8 cellular contexts compared by ENCODE assay signal in genomic region chr19:38949580-38950367, GRCh38. TPM values are rescaled to one million over a fixed set of nuclear protein-coding genes. Genes with fewer than 3 reads are reported as not detected.
DNase-seq lines count a peak whose midpoint lies in the region; ATAC-seq, FAIRE-seq and TF ChIP-seq lines count a peak whose summit lies in the region.

No MANE protein-coding gene starts in this region.

- H3K27ac ChIP-seq in skeletal muscle tissue (ENCODE audit: low read depth, low read length), result no peak overlapping the region

- peak overlapping the region; percentile 41 for H3K4me3 ChIP-seq in BE2C (ENCODE audit: low read depth, low read length)
- H3K4me3 ChIP-seq in bronchial epithelial cell (ENCODE audit: low read depth, low read length), result peak overlapping the region; percentile 30
- peak overlapping the region; percentile 56 for H3K4me3 ChIP-seq in iPS-18c (ENCODE audit: insufficient read depth, low read depth, low read length)
- peak overlapping the region; percentile 38 to 56 (median 56) for H3K4me3 ChIP-seq in skeletal muscle tissue (ENCODE audit: low read length in 3 of 3)

- H3K27me3 ChIP-seq in BE2C (no peaks in the 10 kb centered on the region), bronchial epithelial cell (ENCODE audit: control insufficient read depth, insufficient read depth, low read length) (no peaks in the 10 kb centered on the region), skeletal muscle tissue (ENCODE audit: control insufficient read depth in 3 of 3, insufficient read depth in 3 of 3, low read length in 3 of 3) (peaks cover 0 to 4% (median 3%) of the 10 kb centered on the region in 3 donors)

- no peak for FAIRE-seq in bronchial epithelial cell (lab: Jason Lieb, UNC)

- TF ChIP-seq CTCF in BE2C (IDR thresholded peaks at IDR 0.05; ENCODE audit: low read depth, low read length) (no peak), bronchial epithelial cell (IDR thresholded peaks at IDR 0.05; ENCODE audit: insufficient read depth, low read length, severe bottlenecking) (no peak)

- DNase-seq in BE2C, result peak; percentile 100
- peak; percentile 49 for DNase-seq in activated CD4-positive, CD25-positive, alpha-beta regulatory T cell treated with anti-CD3 and anti-CD28 coated beads, Interleukin-2, amount 50 U/mL, for 16 hours (ENCODE audit: low read depth, low spot score)
- DNase-seq in bronchial epithelial cell (ENCODE audit: low read depth), result peak; percentile 55

- peak overlapping the region in 1 of 3 donors; percentile 8 for H3K9ac ChIP-seq in skeletal muscle tissue (ENCODE audit: low read depth in 1 of 3, low read length in 3 of 3)

- no peaks in the 10 kb centered on the region for H3K9me3 ChIP-seq in BE2C
- no peaks in the 10 kb centered on the region for H3K9me3 ChIP-seq in iPS-18c (ENCODE audit: control insufficient read depth, insufficient read depth, low read length)
- no peaks in the 10 kb centered on the region for H3K9me3 ChIP-seq in skeletal muscle tissue (ENCODE audit: control insufficient read depth in 3 of 3, low read length in 3 of 3)

- H3K36me3 ChIP-seq in BE2C, result peaks cover 5% of the 10 kb centered on the region; the same call in 1 of the 2 replicates
- peaks cover 3% of the 10 kb centered on the region for H3K36me3 ChIP-seq in bronchial epithelial cell (ENCODE audit: control insufficient read depth, insufficient read depth, low read length)
- H3K36me3 ChIP-seq in skeletal muscle tissue (ENCODE audit: control insufficient read depth in 3 of 3, insufficient read depth in 3 of 3, low read length in 3 of 3), result peaks cover 0 to 6% (median 2%) of the 10 kb centered on the region in 3 donors

- ATAC-seq in HG03565 (IDR thresholded peaks at IDR 0.05; ENCODE audit: unreplicated experiment) (peak; percentile 49), GM19463 (IDR thresholded peaks at IDR 0.05; ENCODE audit: unreplicated experiment) (no peak), GM18861 (IDR thresholded peaks at IDR 0.05; ENCODE audit: unreplicated experiment) (no peak)

- no peaks in the 10 kb centered on the region for H3K4me1 ChIP-seq in BE2C
- peaks cover 4 to 7% (median 6%) of the 10 kb centered on the region in 3 donors for H3K4me1 ChIP-seq in skeletal muscle tissue (ENCODE audit: control insufficient read depth in 3 of 3, insufficient read depth in 3 of 3, low read length in 3 of 3)

RNA-seq across cellular contexts. Expression of gene MRPS12, which starts 19.0 kb away (rescaled TPM):
- 299 TPM for polyA plus RNA-seq in BE2C (2012; ENCODE audit: insufficient read depth, insufficient read length, low read depth)
- total RNA-seq in bronchial epithelial cell (56.5 and 62.4 TPM in 2 replicates), skeletal muscle tissue (21.9 TPM)

RNA-seq across cellular contexts. Expression of gene SARS2, which starts 19.2 kb away (rescaled TPM):
- polyA plus RNA-seq in BE2C (2012; ENCODE audit: insufficient read depth, insufficient read length, low read depth), result 56.2 TPM
- total RNA-seq in bronchial epithelial cell (5.4 and 8.2 TPM in 2 replicates), skeletal muscle tissue (11.5 TPM)

RNA-seq across cellular contexts. Expression of gene FBXO17, which starts 25.8 kb away (rescaled TPM):
- polyA plus RNA-seq in BE2C (2012; ENCODE audit: insufficient read depth, insufficient read length, low read depth), result 17.3 TPM
- total RNA-seq in bronchial epithelial cell (5.0 and 11.6 TPM in 2 replicates), skeletal muscle tissue (15.1 TPM)

RNA-seq across cellular contexts. Expression of gene CCER2, which starts 37.8 kb away (rescaled TPM):
- not detected for polyA plus RNA-seq in BE2C (2012; ENCODE audit: insufficient read depth, insufficient read length, low read depth)
- 0.13 TPM in 1 of 2 replicates, not detected in the other for total RNA-seq in bronchial epithelial cell
- total RNA-seq in skeletal muscle tissue, result 1.0 TPM

RNA-seq across cellular contexts. Expression of gene NFKBIB, which starts 50.0 kb away (rescaled TPM):
- 38.8 TPM for polyA plus RNA-seq in BE2C (2012; ENCODE audit: insufficient read depth, insufficient read length, low read depth)
- 23.2 and 25.9 TPM in 2 replicates for total RNA-seq in bronchial epithelial cell
- total RNA-seq in skeletal muscle tissue, result 4.7 TPM

Comparison
In these comparisons a context has a peak if more than half of its experiments do, and no peak if none do; other contexts are left out.
1. DNase-seq: peak in every context shown above with its lines; median percentile 100 in BE2C; 55 in bronchial epithelial cell; 49 in activated CD4-positive, CD25-positive, alpha-beta regulatory T cell treated with anti-CD3 and anti-CD28 coated beads, Interleukin-2, amount 50 U/mL, for 16 hours.